In the genomic region with DNA sequence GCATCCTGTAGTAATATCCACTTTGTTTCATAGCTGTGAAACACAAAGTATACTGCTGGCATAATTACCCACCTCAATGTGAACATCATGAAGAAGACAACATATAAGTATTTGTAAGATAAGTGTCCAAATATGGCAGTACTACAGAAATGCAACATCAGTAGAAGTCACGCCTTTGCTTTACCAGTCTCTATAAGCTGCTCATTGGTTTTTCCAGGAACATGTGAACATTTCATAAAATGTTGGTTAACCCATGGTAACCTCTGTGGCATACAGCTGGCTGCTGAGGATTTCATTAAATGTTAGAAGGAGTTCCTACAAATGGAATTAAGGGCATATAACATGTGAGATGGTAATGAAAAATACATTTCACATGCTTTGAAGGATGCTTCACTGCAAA, we compare ENCODE assay signal across 22 cellular contexts.
DNase-seq lines count a peak whose midpoint lies in the region; ATAC-seq, FAIRE-seq and TF ChIP-seq lines count a peak whose summit lies in the region.
"Had no signal": no experiment of that assay in that cellular context is flagged by ENCODE, and none has a peak within 500 bp of the region (broad histone marks: within the 10 kb centered on the region; RNA-seq: fewer than 3 reads in every experiment).

No MANE protein-coding gene starts in this region.

- CTCF ChIA-PET in activated CD8-positive, alpha-beta memory T cell treated with anti-CD3 and anti-CD28 coated beads, Interleukin-2, amount 10 ng/mL, durations not matched to agents 7 days and 5 days (lab: Charles Lee): interaction anchor here (1.6 kb wide), 1 partner anchor 79 kb away, joined by 3 read pairs; no protein-coding TSS in a partner anchor

- no peak overlapping the region for H3K27ac Mint-ChIP-seq in activated CD8-positive, alpha-beta memory T cell treated with anti-CD3 and anti-CD28 coated beads, Interleukin-2, amount 10 ng/mL, durations not matched to agents 7 days and 5 days
- H3K27ac Mint-ChIP-seq in natural killer cell treated with Interleukin-12 subunit alpha and Interleukin-12 subunit beta and Interleukin-15 and Interleukin-18, amount 100 ng/mL, for 72 hours: no peak overlapping the region
- H3K27ac Mint-ChIP-seq: CD14-positive monocyte; CD4-positive, alpha-beta T cell; CD8-positive, alpha-beta memory T cell; GM23338; H9 had no signal

- no peak for TF ChIP-seq CTCF in D721Med (IDR thresholded peaks at IDR 0.05; ENCODE audit: insufficient read depth, missing control alignments)

- H3K4me1 Mint-ChIP-seq in activated CD8-positive, alpha-beta memory T cell treated with anti-CD3 and anti-CD28 coated beads, Interleukin-2, amount 10 ng/mL, durations not matched to agents 7 days and 5 days: peaks cover 13% of the 10 kb centered on the region
- H3K4me1 Mint-ChIP-seq in natural killer cell treated with Interleukin-12 subunit alpha and Interleukin-12 subunit beta and Interleukin-15 and Interleukin-18, amount 100 ng/mL, for 72 hours (ENCODE audit: low read depth in 2 of 2): peaks cover 31 to 39% of the 10 kb centered on the region in 2 donors

- H3K27me3 Mint-ChIP-seq in activated CD8-positive, alpha-beta memory T cell treated with anti-CD3 and anti-CD28 coated beads, Interleukin-2, amount 10 ng/mL, durations not matched to agents 7 days and 5 days: no peaks in the 10 kb centered on the region
- no peaks in the 10 kb centered on the region for H3K27me3 Mint-ChIP-seq in natural killer cell treated with Interleukin-12 subunit alpha and Interleukin-12 subunit beta and Interleukin-15 and Interleukin-18, amount 100 ng/mL, for 72 hours
- H3K27me3 Mint-ChIP-seq: CD4-positive, alpha-beta T cell; CD8-positive, alpha-beta memory T cell had no signal

- no peaks in the 10 kb centered on the region for H3K9me3 Mint-ChIP-seq in activated CD8-positive, alpha-beta memory T cell treated with anti-CD3 and anti-CD28 coated beads, Interleukin-2, amount 10 ng/mL, durations not matched to agents 7 days and 5 days (ENCODE audit: low read depth)
- no peaks in the 10 kb centered on the region for H3K9me3 Mint-ChIP-seq in natural killer cell treated with Interleukin-12 subunit alpha and Interleukin-12 subunit beta and Interleukin-15 and Interleukin-18, amount 100 ng/mL, for 72 hours
- H3K9me3 Mint-ChIP-seq: CD4-positive, alpha-beta T cell; CD8-positive, alpha-beta memory T cell; GM23338; H9 had no signal

- peak; percentile 6 for FAIRE-seq in D721Med (lab: Jason Lieb, UNC)
- FAIRE-seq: A204.1, G401.6, GM12892, GM19239 had no signal

- H3K4me3 Mint-ChIP-seq in activated CD8-positive, alpha-beta memory T cell treated with anti-CD3 and anti-CD28 coated beads, Interleukin-2, amount 10 ng/mL, durations not matched to agents 7 days and 5 days: no peak overlapping the region
- H3K4me3 Mint-ChIP-seq in natural killer cell treated with Interleukin-12 subunit alpha and Interleukin-12 subunit beta and Interleukin-15 and Interleukin-18, amount 100 ng/mL, for 72 hours: no peak overlapping the region
- H3K4me3 Mint-ChIP-seq: CD14-positive monocyte; CD4-positive, alpha-beta T cell; CD8-positive, alpha-beta memory T cell; GM23338; H9 had no signal

- no peak for DNase-seq in activated CD8-positive, alpha-beta memory T cell treated with anti-CD3 and anti-CD28 coated beads, Interleukin-2, amount 10 ng/mL, durations not matched to agents 7 days and 5 days
- DNase-seq in activated CD8-positive, alpha-beta memory T cell treated with anti-CD3 and anti-CD28 coated beads, Interleukin-2, amount 50 U/mL, for 4 hours: no peak
- DNase-seq in D721Med (ENCODE audit: insufficient read length, low spot score): no peak
- DNase-seq in MV-4-11 (lab: John Stamatoyannopoulos, UW): peak; percentile 26
- DNase-seq in natural killer cell treated with Interleukin-12 subunit alpha and Interleukin-12 subunit beta and Interleukin-15 and Interleukin-18, amount 100 ng/mL, for 72 hours (ENCODE audit: low spot score): no peak
- no peak for DNase-seq in NCI-H510A treated with DMSO at 0.1 percent for 48 hours (lab: John Stamatoyannopoulos, UW)
- DNase-seq: AML-193; BE2C; CD4-positive, alpha-beta T cell; CD8-positive, alpha-beta memory T cell; DMS53; DMS79 treated with DMSO at 0.1 percent for 48 hours; H9 had no signal

- H3K36me3 Mint-ChIP-seq in activated CD8-positive, alpha-beta memory T cell treated with anti-CD3 and anti-CD28 coated beads, Interleukin-2, amount 10 ng/mL, durations not matched to agents 7 days and 5 days: peaks cover 1% of the 10 kb centered on the region
- H3K36me3 Mint-ChIP-seq in natural killer cell treated with Interleukin-12 subunit alpha and Interleukin-12 subunit beta and Interleukin-15 and Interleukin-18, amount 100 ng/mL, for 72 hours: no peaks in the 10 kb centered on the region
- H3K36me3 Mint-ChIP-seq: CD8-positive, alpha-beta memory T cell had no signal

- peak; percentile 30 for ATAC-seq in activated CD8-positive, alpha-beta memory T cell treated with anti-CD3 and anti-CD28 coated beads, Interleukin-2, amount 10 ng/mL, durations not matched to agents 7 days and 5 days
- ATAC-seq in natural killer cell treated with Interleukin-12 subunit alpha and Interleukin-12 subunit beta and Interleukin-15 and Interleukin-18, amount 100 ng/mL, for 72 hours: peak; percentile 70 to 79
- ATAC-seq in GM19397 (IDR thresholded peaks at IDR 0.05; ENCODE audit: unreplicated experiment) (no peak), HG03432 (IDR thresholded peaks at IDR 0.05; ENCODE audit: unreplicated experiment) (no peak)
- ATAC-seq: GM23338, HCT116 had no signal

Comparison
In these comparisons a context has a peak if more than half of its experiments do, and no peak if none do; other contexts are left out.
1. ATAC-seq: peak in activated CD8-positive, alpha-beta memory T cell treated with anti-CD3 and anti-CD28 coated beads, Interleukin-2, amount 10 ng/mL, durations not matched to agents 7 days and 5 days (single experiment) and natural killer cell treated with Interleukin-12 subunit alpha and Interleukin-12 subunit beta and Interleukin-15 and Interleukin-18, amount 100 ng/mL, for 72 hours (2 of 2); none in GM19397 (single experiment) and HG03432 (single experiment).